In genomic region chr9:91192379-91192775, GRCh38 we compare ENCODE assay signal across 9 cellular contexts.
DNase-seq lines count a peak whose midpoint lies in the region; TF ChIP-seq lines count a peak whose summit lies in the region.
"Had no signal": no experiment of that assay in that cellular context is flagged by ENCODE, and none has a peak within 500 bp of the region (broad histone marks: within the 10 kb centered on the region; RNA-seq: fewer than 3 reads in every experiment).

No MANE protein-coding gene starts in this region.

- peaks cover 59% of the 10 kb centered on the region for H3K4me1 Mint-ChIP-seq in activated CD4-positive, alpha-beta memory T cell treated with anti-CD3 and anti-CD28 coated beads for 36 hours (ENCODE audit: low read depth)

- POLR2A ChIA-PET in activated CD4-positive, alpha-beta memory T cell treated with anti-CD3 and anti-CD28 coated beads for 36 hours (lab: Charles Lee): interaction anchor here (0.6 to 5.5 kb wide), 17 partner anchors 14 to 522 kb away, joined by 3 to 71 read pairs (median 9); partner anchors contain the start of gene NFIL3

- peak overlapping the region; percentile 98 for H3K27ac Mint-ChIP-seq in activated CD4-positive, alpha-beta memory T cell treated with anti-CD3 and anti-CD28 coated beads for 36 hours

- no peaks in the 10 kb centered on the region for H3K27me3 Mint-ChIP-seq in activated CD4-positive, alpha-beta memory T cell treated with anti-CD3 and anti-CD28 coated beads for 36 hours

- no peaks in the 10 kb centered on the region for H3K36me3 ChIP-seq in right atrium auricular region
- H3K36me3 ChIP-seq in stomach smooth muscle (ENCODE audit: control insufficient read depth in 2 of 2, insufficient read depth in 2 of 2, low read length in 2 of 2): no peaks in the 10 kb centered on the region

- H3K9ac ChIP-seq in stomach smooth muscle (ENCODE audit: low read length in 2 of 2): peak overlapping the region; percentile 51 to 80

- intact Hi-C loops in activated CD4-positive, alpha-beta memory T cell treated with anti-CD3 and anti-CD28 coated beads for 36 hours (cut with micrococcal nuclease): no loop called here

- H3K4me3 ChIP-seq in right atrium auricular region (peak overlapping the region in 1 of 2 donors; percentile 51), stomach smooth muscle (ENCODE audit: low read length in 2 of 2) (peak overlapping the region in 1 of 2 donors; percentile 30)

- CTCF ChIA-PET in activated CD4-positive, alpha-beta memory T cell treated with anti-CD3 and anti-CD28 coated beads for 36 hours (lab: Charles Lee): interaction anchor here (0.6 to 4.1 kb wide), 12 partner anchors 15 to 486 kb away, joined by 3 to 27 read pairs (median 4); no protein-coding TSS in a partner anchor

- TF ChIP-seq CTCF in right atrium auricular region (IDR thresholded peaks at IDR 0.05): no peak

- peaks cover 17% of the 10 kb centered on the region for H3K36me3 Mint-ChIP-seq in activated CD4-positive, alpha-beta memory T cell treated with anti-CD3 and anti-CD28 coated beads for 36 hours

- H3K4me1 ChIP-seq in right atrium auricular region (peaks cover 0 to 42% of the 10 kb centered on the region in 2 donors), stomach smooth muscle (ENCODE audit: control insufficient read depth, insufficient read depth, low read length) (peaks cover 49% of the 10 kb centered on the region)

- peak overlapping the region; percentile 95 to 99 for H3K27ac ChIP-seq in right atrium auricular region
- H3K27ac ChIP-seq in stomach smooth muscle (ENCODE audit: low read length): peak overlapping the region; percentile 96
- H3K27ac ChIP-seq: C4-2B had no signal

- no peaks in the 10 kb centered on the region for H3K27me3 ChIP-seq in right atrium auricular region
- H3K27me3 ChIP-seq in stomach smooth muscle (ENCODE audit: control insufficient read depth in 1 of 2, insufficient read depth in 2 of 2, low read length in 2 of 2): no peaks in the 10 kb centered on the region

- peak; percentile 59 for DNase-seq in activated CD4-positive, alpha-beta T cell treated with anti-CD3 and anti-CD28 coated beads for 48 hours
- no peak for DNase-seq in activated CD4-positive, alpha-beta T cell treated with anti-CD3 and anti-CD28 coated beads, Interleukin-2, amount 50 U/mL, for 4 hours
- DNase-seq in activated CD4-positive, alpha-beta memory T cell treated with anti-CD3 and anti-CD28 coated beads for 36 hours: peak; percentile 54
- DNase-seq in right atrium auricular region (ENCODE audit: low spot score): peak; percentile 58
- no peak for DNase-seq in T1000 (lab: John Stamatoyannopoulos, UW)
- no peak for DNase-seq in NOMO-1 (lab: John Stamatoyannopoulos, UW; ENCODE audit: unreplicated experiment in 2 of 2)
- no peak for DNase-seq in SW 1271 (lab: John Stamatoyannopoulos, UW)

- H3K9me3 ChIP-seq in right atrium auricular region: no peaks in the 10 kb centered on the region
- H3K9me3 ChIP-seq in stomach smooth muscle (ENCODE audit: control insufficient read depth in 2 of 2, low read length in 2 of 2): no peaks in the 10 kb centered on the region

- H3K4me3 Mint-ChIP-seq in activated CD4-positive, alpha-beta memory T cell treated with anti-CD3 and anti-CD28 coated beads for 36 hours: peak overlapping the region; percentile 54

- peaks cover 13% of the 10 kb centered on the region for H3K9me3 Mint-ChIP-seq in activated CD4-positive, alpha-beta memory T cell treated with anti-CD3 and anti-CD28 coated beads for 36 hours

Comparison
In these comparisons a context has a peak if more than half of its experiments do, and no peak if none do; other contexts are left out.
1. DNase-seq: peak in activated CD4-positive, alpha-beta T cell treated with anti-CD3 and anti-CD28 coated beads for 48 hours (single experiment), activated CD4-positive, alpha-beta memory T cell treated with anti-CD3 and anti-CD28 coated beads for 36 hours (single experiment) and right atrium auricular region (single experiment); none in activated CD4-positive, alpha-beta T cell treated with anti-CD3 and anti-CD28 coated beads, Interleukin-2, amount 50 U/mL, for 4 hours (0 of 2), T1000 (single experiment), NOMO-1 (0 of 2) and SW 1271 (0 of 2).